In genomic region chr5:14204011-14204670, GRCh38 we compare ENCODE assay signal across 11 cellular contexts.
DNase-seq lines count a peak whose midpoint lies in the region; TF ChIP-seq lines count a peak whose summit lies in the region.
"Had no signal": no experiment of that assay in that cellular context is flagged by ENCODE, and none has a peak within 500 bp of the region (broad histone marks: within the 10 kb centered on the region; RNA-seq: fewer than 3 reads in every experiment).

No MANE protein-coding gene starts in this region.

- H3K14ac ChIP-seq in H9 (ENCODE audit: insufficient read depth, low read length) = no peak overlapping the region

- intact Hi-C loops in sigmoid colon (cut with DNase I) = no loop called here

- H3K79me2 ChIP-seq in H9 (ENCODE audit: insufficient read depth, low read length) (peaks cover 19% of the 10 kb centered on the region; the same call in 1 of the 2 replicates), hepatocyte (peaks cover 86% of the 10 kb centered on the region)

- H3K4me3 ChIP-seq in hepatocyte (no peak overlapping the region), sigmoid colon (no peak overlapping the region)

- H4K5ac ChIP-seq in H9 (ENCODE audit: insufficient read length, low read depth, low read length) = no peak overlapping the region

- peaks cover 36 to 37% of the 10 kb centered on the region in 2 experiments for H3K4me1 Mint-ChIP-seq in H9
- H3K4me1 Mint-ChIP-seq in mesothelial cell of epicardium = peaks cover 29% of the 10 kb centered on the region

- no peak overlapping the region for H3K4me3 Mint-ChIP-seq in H9
- H3K4me3 Mint-ChIP-seq in mesothelial cell of epicardium = no peak overlapping the region

- no peaks in the 10 kb centered on the region for H4K20me1 ChIP-seq in H9 (ENCODE audit: control insufficient read depth, insufficient read depth, insufficient read length)
- H4K20me1 ChIP-seq in hepatocyte (ENCODE audit: insufficient read depth, poor library complexity, severe bottlenecking) = peaks cover 17% of the 10 kb centered on the region

- TF ChIP-seq CTCF in H9 (conservative IDR thresholded peaks at IDR 0.05) (no peak), VCaP (conservative IDR thresholded peaks at IDR 0.05) (no peak), hepatocyte (IDR thresholded peaks at IDR 0.05; ENCODE audit: poor library complexity) (no peak), sigmoid colon (IDR thresholded peaks at IDR 0.05) (no peak), mesothelial cell of epicardium (IDR thresholded peaks at IDR 0.05; ENCODE audit: unreplicated experiment) (no peak)

- no peak overlapping the region for H3T11ph ChIP-seq in H9 (ENCODE audit: low read length)

- no peaks in the 10 kb centered on the region for H3K9me2 ChIP-seq in hepatocyte (replicated peaks; ENCODE audit: insufficient read depth)

- no peaks in the 10 kb centered on the region for H3K79me1 ChIP-seq in H9 (ENCODE audit: insufficient read depth, low read depth, low read length, poor library complexity, severe bottlenecking)

- H3K23me2 ChIP-seq in H9 (ENCODE audit: insufficient read length, low read depth, low read length, poor library complexity, severe bottlenecking) = no peaks in the 10 kb centered on the region

- H2AK5ac ChIP-seq in H9 (ENCODE audit: insufficient read length, low read length) = no peak overlapping the region

- DNase-seq in H9 = no peak
- no peak for DNase-seq in hepatocyte (ENCODE audit: low spot score)
- DNase-seq in sigmoid colon = no peak
- no peak for DNase-seq in HPDE6-E6E7 (ENCODE audit: extremely low spot score)
- no peak for DNase-seq in erythroblast (lab: John Stamatoyannopoulos, UW)
- DNase-seq in KG1 (lab: John Stamatoyannopoulos, UW) = no peak
- no peak for DNase-seq in mesothelial cell of epicardium (ENCODE audit: low spot score in 2 of 2, unreplicated experiment in 2 of 2)
- DNase-seq: activated CD4-positive, CD25-positive, alpha-beta regulatory T cell; activated naive CD4-positive, alpha-beta T cell; NCI-H1105 had no signal

- H4K91ac ChIP-seq in H9 (ENCODE audit: insufficient read length, low read depth, low read length) = no peak overlapping the region

- H3K4me1 ChIP-seq in H9 (ENCODE audit: insufficient read depth, low read length) (peaks cover 2% of the 10 kb centered on the region; the same call in 1 of the 2 replicates), hepatocyte (ENCODE audit: insufficient read depth) (peaks cover 21% of the 10 kb centered on the region), sigmoid colon (peaks cover 0 to 91% (median 90%) of the 10 kb centered on the region in 4 donors)

- H2BK120ac ChIP-seq in H9 (ENCODE audit: low read depth, low read length, poor library complexity, severe bottlenecking) = no peak overlapping the region

- no peak overlapping the region for H3K56ac ChIP-seq in H9 (ENCODE audit: insufficient read length, low read depth, low read length)

- H2BK20ac ChIP-seq in H9 (ENCODE audit: low read depth, low read length, poor library complexity, severe bottlenecking) = no peak overlapping the region

- TF ChIP-seq POLR2A in sigmoid colon (IDR thresholded peaks at IDR 0.05) (no peak), erythroblast (IDR thresholded peaks at IDR 0.05; ENCODE audit: low read length) (no peak)

- H3K4me2 ChIP-seq in H9 (ENCODE audit: insufficient read depth, insufficient read length, low read length) (no peak overlapping the region), hepatocyte (peak overlapping the region; percentile 71)

- H4K8ac ChIP-seq in H9 (replicated peaks; ENCODE audit: insufficient read length, low read depth, low read length) = no peak overlapping the region

- H3K36me3 Mint-ChIP-seq in H9 (ENCODE audit: insufficient read depth in 1 of 3, low read depth in 3 of 3) = no peaks in the 10 kb centered on the region
- no peaks in the 10 kb centered on the region for H3K36me3 Mint-ChIP-seq in mesothelial cell of epicardium

- H3K9me3 ChIP-seq in H9 (ENCODE audit: control insufficient read depth, low read depth, low read length) (no peaks in the 10 kb centered on the region), hepatocyte (ENCODE audit: low read depth) (no peaks in the 10 kb centered on the region), sigmoid colon (no peaks in the 10 kb centered on the region)

- H3K27me3 Mint-ChIP-seq in H9 (ENCODE audit: low read depth) (no peaks in the 10 kb centered on the region), mesothelial cell of epicardium (ENCODE audit: low read depth) (no peaks in the 10 kb centered on the region)

- H3K18ac ChIP-seq in H9 (ENCODE audit: insufficient read length, low read depth, low read length) = no peak overlapping the region

- H3K23ac ChIP-seq in H9 (ENCODE audit: insufficient read length, low read depth, low read length) = no peak overlapping the region

- TF ChIP-seq EP300 in sigmoid colon (IDR thresholded peaks at IDR 0.05) = no peak

- H3K27me3 ChIP-seq in H9 (ENCODE audit: insufficient read depth, low read length) (no peaks in the 10 kb centered on the region), hepatocyte (no peaks in the 10 kb centered on the region), sigmoid colon (no peaks in the 10 kb centered on the region)

- no peak overlapping the region for H2AFZ ChIP-seq in H9 (ENCODE audit: low read length)
- H2AFZ ChIP-seq in hepatocyte = no peak overlapping the region

- H2BK5ac ChIP-seq in H9 (ENCODE audit: insufficient read length, low read length) = no peak overlapping the region

- H2BK12ac ChIP-seq in H9 (ENCODE audit: insufficient read length, low read depth, low read length) = no peak overlapping the region

- no peak overlapping the region for H3K4ac ChIP-seq in H9 (ENCODE audit: low read depth, low read length)

- H3K27ac ChIP-seq in H9 (ENCODE audit: insufficient read length, low read depth, low read length) (no peak overlapping the region), VCaP (peak overlapping the region; percentile 84), hepatocyte (peak overlapping the region; percentile 73), sigmoid colon (peak overlapping the region; percentile 75 to 82 (median 76))

- H3K9me3 Mint-ChIP-seq in H9 (no peaks in the 10 kb centered on the region), mesothelial cell of epicardium (no peaks in the 10 kb centered on the region)

- no peaks in the 10 kb centered on the region for H3K36me3 ChIP-seq in hepatocyte (replicated peaks; ENCODE audit: insufficient read depth, low read depth)
- H3K36me3 ChIP-seq in sigmoid colon = no peaks in the 10 kb centered on the region

- H3K9ac ChIP-seq in H9 (ENCODE audit: extremely low read depth, insufficient read length, low read length) = no peak overlapping the region

- no CpG with 5 or more reads among the region's 6 CpGs for WGBS in H9 (ENCODE audit: extremely low coverage, insufficient read length, low lambda C conversion rate)
- 73% methylated on average over 6 of the region's 6 CpGs for WGBS in hepatocyte (ENCODE audit: low lambda C conversion rate, missing lambda C conversion rate)
- 17 to 60% methylated on average over 6 of the region's 6 CpGs for WGBS in sigmoid colon, 2 donors

- no peak overlapping the region for H2BK15ac ChIP-seq in H9 (ENCODE audit: low read depth, low read length)

- H3K27ac Mint-ChIP-seq in H9 (peak overlapping the region; percentile 14 to 57 (median 27); a peak in 5 of 7 replicates), mesothelial cell of epicardium (no peak overlapping the region)
